Comparison of ENCODE assay signal across 21 cellular contexts in genomic region chrX:12802741-12803140, GRCh38. TPM values are rescaled to one million over a fixed set of nuclear protein-coding genes. Genes with fewer than 3 reads are reported as not detected.
DNase-seq lines count a peak whose midpoint lies in the region; ATAC-seq and TF ChIP-seq lines count a peak whose summit lies in the region.
"Had no signal": no experiment of that assay in that cellular context is flagged by ENCODE, and none has a peak within 500 bp of the region (broad histone marks: within the 10 kb centered on the region; RNA-seq: fewer than 3 reads in every experiment).

No MANE protein-coding gene starts in this region.

- no peak for TF ChIP-seq CTCF in upper lobe of right lung (IDR thresholded peaks at IDR 0.05)

- H3K9me3 ChIP-seq in upper lobe of right lung: no peaks in the 10 kb centered on the region

- intact Hi-C loops in upper lobe of right lung (cut with DNase I): no loop called here

- peak overlapping the region; percentile 27 to 59 for H3K27ac Mint-ChIP-seq in T-cell
- peak overlapping the region; percentile 85 for H3K27ac Mint-ChIP-seq in activated naive CD8-positive, alpha-beta T cell treated with anti-CD3 and anti-CD28 coated beads, Interleukin-2, amount 10 ng/mL, durations not matched to agents 7 days and 5 days
- H3K27ac Mint-ChIP-seq: neural progenitor cell, type B pancreatic cell had no signal

- H3K4me1 ChIP-seq in upper lobe of right lung: no peaks in the 10 kb centered on the region
- H3K4me1 ChIP-seq: neural progenitor cell had no signal

- peaks cover 32% of the 10 kb centered on the region for H3K36me3 Mint-ChIP-seq in T-cell
- peaks cover 32% of the 10 kb centered on the region for H3K36me3 Mint-ChIP-seq in activated naive CD8-positive, alpha-beta T cell treated with anti-CD3 and anti-CD28 coated beads, Interleukin-2, amount 10 ng/mL, durations not matched to agents 7 days and 5 days

- ATAC-seq in T-cell (replicated peaks in 1 of 4) (peak in 1 of 4 experiments; percentile 36), upper lobe of right lung (peak; percentile 37), HG03571 (IDR thresholded peaks at IDR 0.05; ENCODE audit: unreplicated experiment) (no peak)
- ATAC-seq in activated naive CD8-positive, alpha-beta T cell treated with anti-CD3 and anti-CD28 coated beads, Interleukin-2, amount 10 ng/mL, durations not matched to agents 7 days and 5 days (ENCODE audit: low read depth): peak; percentile 60
- ATAC-seq: right cardiac atrium had no signal

- peak; percentile 22 for DNase-seq in stimulated activated CD4-positive, alpha-beta T cell treated with anti-CD3 and anti-CD28 coated beads, Interleukin-2, amount 100 ng/mL, for 4 hours (ENCODE audit: low read depth)
- DNase-seq in stimulated activated CD4-positive, alpha-beta T cell treated with anti-CD3 and anti-CD28 coated beads, Interleukin-12 subunit alpha, Interleukin-12 subunit beta, amount 100 ng/mL, for 4 hours: no peak
- DNase-seq in T-cell (no peak), upper lobe of right lung (no peak), NCI-H69 (lab: John Stamatoyannopoulos, UW) (no peak), NCI-H748 (lab: John Stamatoyannopoulos, UW; ENCODE audit: unreplicated experiment) (no peak)
- no peak for DNase-seq in activated naive CD8-positive, alpha-beta T cell treated with anti-CD3 and anti-CD28 coated beads, Interleukin-2, amount 10 ng/mL, durations not matched to agents 7 days and 5 days
- DNase-seq: activated gamma-delta T cell treated with Interleukin-2 at 50 U/mL for 16 hours, H7, head of caudate nucleus, mammary epithelial cell, NCI-H1092, NCI-H1930, NCI-H748 treated with DMSO at 0.1 percent for 48 hours, right cardiac atrium had no signal

- no peak overlapping the region for H3K4me3 ChIP-seq in upper lobe of right lung
- H3K4me3 ChIP-seq: neural progenitor cell, SK-N-MC had no signal

- peaks cover 6 to 12% (median 10%) of the 10 kb centered on the region in 3 donors for H3K4me1 Mint-ChIP-seq in T-cell
- peaks cover 29% of the 10 kb centered on the region for H3K4me1 Mint-ChIP-seq in activated naive CD8-positive, alpha-beta T cell treated with anti-CD3 and anti-CD28 coated beads, Interleukin-2, amount 10 ng/mL, durations not matched to agents 7 days and 5 days
- H3K4me1 Mint-ChIP-seq: neural progenitor cell had no signal

- POLR2A ChIA-PET in T-cell (lab: Charles Lee): no interaction called here
- POLR2A ChIA-PET in activated naive CD8-positive, alpha-beta T cell treated with anti-CD3 and anti-CD28 coated beads, Interleukin-2, amount 10 ng/mL, durations not matched to agents 7 days and 5 days (lab: Charles Lee): interaction anchor here (1.1 to 3.7 kb wide), 2 partner anchors 9 to 11 kb away, joined by 3 to 29 read pairs; partner anchors contain the start of gene PRPS2

- H3K4me3 Mint-ChIP-seq in T-cell: no peak overlapping the region
- peak overlapping the region; percentile 69 for H3K4me3 Mint-ChIP-seq in activated naive CD8-positive, alpha-beta T cell treated with anti-CD3 and anti-CD28 coated beads, Interleukin-2, amount 10 ng/mL, durations not matched to agents 7 days and 5 days
- H3K4me3 Mint-ChIP-seq: CD14-positive monocyte, neural progenitor cell, type B pancreatic cell had no signal

- H3K27me3 Mint-ChIP-seq in T-cell: peaks cover 0 to 8% of the 10 kb centered on the region in 2 donors
- no peaks in the 10 kb centered on the region for H3K27me3 Mint-ChIP-seq in activated naive CD8-positive, alpha-beta T cell treated with anti-CD3 and anti-CD28 coated beads, Interleukin-2, amount 10 ng/mL, durations not matched to agents 7 days and 5 days
- H3K27me3 Mint-ChIP-seq: type B pancreatic cell had no signal

- H3K36me3 ChIP-seq in upper lobe of right lung: no peaks in the 10 kb centered on the region
- H3K36me3 ChIP-seq: neural progenitor cell had no signal

- H3K9me3 Mint-ChIP-seq in T-cell: no peaks in the 10 kb centered on the region
- no peaks in the 10 kb centered on the region for H3K9me3 Mint-ChIP-seq in activated naive CD8-positive, alpha-beta T cell treated with anti-CD3 and anti-CD28 coated beads, Interleukin-2, amount 10 ng/mL, durations not matched to agents 7 days and 5 days
- H3K9me3 Mint-ChIP-seq: neural progenitor cell, type B pancreatic cell had no signal

- no peak overlapping the region for H3K27ac ChIP-seq in upper lobe of right lung
- H3K27ac ChIP-seq: neural progenitor cell, RWPE1, SK-N-MC had no signal

- CTCF ChIA-PET in T-cell (lab: Charles Lee): interaction anchor here in 1 of 2 donors (1.3 kb wide), 1 partner anchor 12 kb away, joined by 3 read pairs; the partner anchor contains the start of gene PRPS2

- H3K27me3 ChIP-seq in upper lobe of right lung: no peaks in the 10 kb centered on the region
- H3K27me3 ChIP-seq: neural progenitor cell had no signal

RNA-seq across cellular contexts. Expression of gene PRPS2, which starts 11.5 kb away (rescaled TPM):
- 10 to 100 TPM; 20.9 to 31.6 (median 30.6) TPM for total RNA-seq in T-cell
- total RNA-seq in activated naive CD8-positive, alpha-beta T cell treated with anti-CD3 and anti-CD28 coated beads, Interleukin-2, amount 10 ng/mL, durations not matched to agents 7 days and 5 days: 10 to 100 TPM; 67.1 to 74.0 TPM
- total RNA-seq in upper lobe of right lung: 25.5 TPM
